In genomic region chr1:152535774-152536173, GRCh38 we compare ENCODE assay signal across 44 cellular contexts. TPM values are rescaled to one million over a fixed set of nuclear protein-coding genes. Genes with fewer than 3 reads are reported as not detected.
"Had no signal": no experiment of that assay in that cellular context is flagged by ENCODE, and none has a peak within 500 bp of the region (broad histone marks: within the 10 kb centered on the region; RNA-seq: fewer than 3 reads in every experiment).

No MANE protein-coding gene starts in this region.

- H3K9me3 Mint-ChIP-seq: activated naive CD4-positive, alpha-beta T cell treated with anti-CD3 and anti-CD28 coated beads for 36 hours; activated naive CD4-positive, alpha-beta T cell treated with anti-CD3 and anti-CD28 coated beads, Interleukin-2, amount 10 ng/mL, durations not matched to agents 7 days and 5 days; activated naive CD4-positive, alpha-beta T cell treated with anti-CD3 and anti-CD28 coated beads, Interleukin-2, amount 50 U/mL, for 24 hours; activated naive CD4-positive, alpha-beta T cell treated with anti-CD3 and anti-CD28 coated beads, Interleukin-2, amount 50 U/mL, for 72 hours; activated naive CD8-positive, alpha-beta T cell treated with anti-CD3 and anti-CD28 coated beads, Interleukin-2, amount 10 ng/mL, durations not matched to agents 7 days and 5 days; activated naive CD8-positive, alpha-beta T cell treated with anti-CD3 and anti-CD28 coated beads, Interleukin-2, amount 50 U/mL, for 24 hours; activated T-cell treated with anti-CD3 and anti-CD28 coated beads, Interleukin-2, amount 50 U/mL, for 24 hours; activated T-cell treated with anti-CD3 and anti-CD28 coated beads, Interleukin-2, amount 50 U/mL, for 4 hours; activated T-cell treated with anti-CD3 and anti-CD28 coated beads, Interleukin-2, amount 50 U/mL, for 72 hours; activated T-helper 1 cell treated with anti-CD3 and anti-CD28 coated beads, Interleukin-12 subunit alpha, Interleukin-12 subunit beta, Interleukin-2, Interleukin-4 antibody, amounts not matched to agents 30 ng/mL and 10 ng/mL and 1 ng/mL, durations not matched to agents 14 hours and 24 hours and 36 hours; activated T-helper 17 cell treated with anti-CD3 and anti-CD28 coated beads, Interleukin-2, amount 50 U/mL, for 72 hours; activated T-helper 2 cell treated with anti-CD3 and anti-CD28 coated beads, Interferon-gamma antibody, Interleukin-2, Interleukin-4, amounts not matched to agents 10 μg/mL and 5 μg/mL and 100 μg/mL, durations not matched to agents 14 hours and 24 hours and 36 hours; central memory CD8-positive, alpha-beta T cell had no signal

- DNase-seq: activated effector memory CD4-positive, alpha-beta T cell treated with anti-CD3 and anti-CD28 coated beads, Interleukin-2, amount 50 U/mL, for 16 hours; activated effector memory CD4-positive, alpha-beta T cell treated with Interleukin-2 at 50 U/mL for 16 hours; activated gamma-delta T cell; activated gamma-delta T cell treated with Interleukin-2 at 50 U/mL for 16 hours; activated naive CD4-positive, alpha-beta T cell; activated naive CD4-positive, alpha-beta T cell treated with anti-CD3 and anti-CD28 coated beads for 36 hours; activated naive CD4-positive, alpha-beta T cell treated with anti-CD3 and anti-CD28 coated beads, Interleukin-2, amount 10 ng/mL, durations not matched to agents 7 days and 5 days; activated naive CD4-positive, alpha-beta T cell treated with anti-CD3 and anti-CD28 coated beads, Interleukin-2, amount 50 U/mL, for 16 hours; activated naive CD4-positive, alpha-beta T cell treated with Interleukin-2 at 50 U/mL for 16 hours; activated naive CD8-positive, alpha-beta T cell treated with anti-CD3 and anti-CD28 coated beads for 36 hours; activated naive CD8-positive, alpha-beta T cell treated with anti-CD3 and anti-CD28 coated beads, Interleukin-2, amount 10 ng/mL, durations not matched to agents 7 days and 5 days; activated naive CD8-positive, alpha-beta T cell treated with anti-CD3 and anti-CD28 coated beads, Interleukin-2, amount 50 U/mL, for 24 hours; activated T-cell treated with anti-CD3 and anti-CD28 coated beads, Interleukin-2, amount 50 U/mL, for 1 hour; activated T-cell treated with anti-CD3 and anti-CD28 coated beads, Interleukin-2, amount 50 U/mL, for 24 hours; activated T-cell treated with anti-CD3 and anti-CD28 coated beads, Interleukin-2, amount 50 U/mL, for 4 hours; activated T-cell treated with anti-CD3 and anti-CD28 coated beads, Interleukin-2, amount 50 U/mL, for 48 hours; activated T-cell treated with anti-CD3 and anti-CD28 coated beads, Interleukin-2, amount 50 U/mL, for 72 hours; adrenal gland; amniotic stem cell; amygdala; anterior cingulate cortex; aorta; body of pancreas; brain microvascular endothelial cell; caudate nucleus; central memory CD4-positive, alpha-beta T cell; cerebellar nuclear complex had no signal

- H3K27ac ChIP-seq: adrenal gland, ascending aorta, body of pancreas, brain microvascular endothelial cell, breast epithelium, cardiac muscle cell had no signal

- H3K4me3 Mint-ChIP-seq: activated naive CD4-positive, alpha-beta T cell treated with anti-CD3 and anti-CD28 coated beads for 36 hours; activated naive CD4-positive, alpha-beta T cell treated with anti-CD3 and anti-CD28 coated beads, Interleukin-2, amount 10 ng/mL, durations not matched to agents 7 days and 5 days; activated naive CD4-positive, alpha-beta T cell treated with anti-CD3 and anti-CD28 coated beads, Interleukin-2, amount 50 U/mL, for 24 hours; activated naive CD8-positive, alpha-beta T cell; activated naive CD8-positive, alpha-beta T cell treated with anti-CD3 and anti-CD28 coated beads for 36 hours; activated naive CD8-positive, alpha-beta T cell treated with anti-CD3 and anti-CD28 coated beads, Interleukin-2, amount 10 ng/mL, durations not matched to agents 7 days and 5 days; activated naive CD8-positive, alpha-beta T cell treated with anti-CD3 and anti-CD28 coated beads, Interleukin-2, amount 50 U/mL, for 24 hours; activated T-cell treated with anti-CD3 and anti-CD28 coated beads, Interleukin-2, amount 50 U/mL, for 24 hours; activated T-cell treated with anti-CD3 and anti-CD28 coated beads, Interleukin-2, amount 50 U/mL, for 4 hours; activated T-cell treated with anti-CD3 and anti-CD28 coated beads, Interleukin-2, amount 50 U/mL, for 72 hours; activated T-helper 1 cell treated with anti-CD3 and anti-CD28 coated beads, Interleukin-12 subunit alpha, Interleukin-12 subunit beta, Interleukin-2, Interleukin-4 antibody, amounts not matched to agents 30 ng/mL and 10 ng/mL and 1 ng/mL, durations not matched to agents 14 hours and 24 hours and 36 hours; activated T-helper 17 cell treated with anti-CD3 and anti-CD28 coated beads, Interleukin-2, amount 50 U/mL, for 72 hours; brain; central memory CD8-positive, alpha-beta T cell had no signal

- H3K27ac Mint-ChIP-seq: activated naive CD4-positive, alpha-beta T cell treated with anti-CD3 and anti-CD28 coated beads for 36 hours; activated naive CD4-positive, alpha-beta T cell treated with anti-CD3 and anti-CD28 coated beads, Interleukin-2, amount 10 ng/mL, durations not matched to agents 7 days and 5 days; activated naive CD4-positive, alpha-beta T cell treated with anti-CD3 and anti-CD28 coated beads, Interleukin-2, amount 50 U/mL, for 24 hours; activated naive CD4-positive, alpha-beta T cell treated with anti-CD3 and anti-CD28 coated beads, Interleukin-2, amount 50 U/mL, for 72 hours; activated naive CD8-positive, alpha-beta T cell; activated naive CD8-positive, alpha-beta T cell treated with anti-CD3 and anti-CD28 coated beads for 36 hours; activated naive CD8-positive, alpha-beta T cell treated with anti-CD3 and anti-CD28 coated beads, Interleukin-2, amount 10 ng/mL, durations not matched to agents 7 days and 5 days; activated naive CD8-positive, alpha-beta T cell treated with anti-CD3 and anti-CD28 coated beads, Interleukin-2, amount 50 U/mL, for 24 hours; activated T-cell treated with anti-CD3 and anti-CD28 coated beads, Interleukin-2, amount 50 U/mL, for 24 hours; activated T-cell treated with anti-CD3 and anti-CD28 coated beads, Interleukin-2, amount 50 U/mL, for 72 hours; activated T-helper 1 cell treated with anti-CD3 and anti-CD28 coated beads, Interleukin-12 subunit alpha, Interleukin-12 subunit beta, Interleukin-2, Interleukin-4 antibody, amounts not matched to agents 30 ng/mL and 10 ng/mL and 1 ng/mL, durations not matched to agents 14 hours and 24 hours and 36 hours; activated T-helper 17 cell treated with anti-CD3 and anti-CD28 coated beads, Interleukin-2, amount 50 U/mL, for 72 hours; activated T-helper 2 cell treated with anti-CD3 and anti-CD28 coated beads, Interferon-gamma antibody, Interleukin-2, Interleukin-4, amounts not matched to agents 10 μg/mL and 5 μg/mL and 100 μg/mL, durations not matched to agents 14 hours and 24 hours and 36 hours; brain had no signal

- H3K36me3 ChIP-seq: adrenal gland, ascending aorta, brain microvascular endothelial cell, breast epithelium, cardiac muscle cell had no signal

- FAIRE-seq: astrocyte, bronchial epithelial cell had no signal

- H3K36me3 Mint-ChIP-seq: activated naive CD4-positive, alpha-beta T cell treated with anti-CD3 and anti-CD28 coated beads, Interleukin-2, amount 10 ng/mL, durations not matched to agents 7 days and 5 days; activated naive CD4-positive, alpha-beta T cell treated with anti-CD3 and anti-CD28 coated beads, Interleukin-2, amount 50 U/mL, for 24 hours; activated naive CD4-positive, alpha-beta T cell treated with anti-CD3 and anti-CD28 coated beads, Interleukin-2, amount 50 U/mL, for 72 hours; activated naive CD8-positive, alpha-beta T cell; activated naive CD8-positive, alpha-beta T cell treated with anti-CD3 and anti-CD28 coated beads, Interleukin-2, amount 10 ng/mL, durations not matched to agents 7 days and 5 days; brain had no signal

- H3K27me3 ChIP-seq: ascending aorta, body of pancreas, brain microvascular endothelial cell, breast epithelium, cardiac muscle cell had no signal

- H3K4me1 ChIP-seq: adrenal gland, ascending aorta, body of pancreas, breast epithelium had no signal

- H3K4me3 ChIP-seq: adrenal gland, ascending aorta, body of pancreas, breast epithelium, cardiac muscle cell had no signal

- H3K9me3 ChIP-seq: adrenal gland, ascending aorta, body of pancreas, breast epithelium had no signal

- H3K4me1 Mint-ChIP-seq: activated naive CD4-positive, alpha-beta T cell treated with anti-CD3 and anti-CD28 coated beads, Interleukin-2, amount 10 ng/mL, durations not matched to agents 7 days and 5 days; activated naive CD4-positive, alpha-beta T cell treated with anti-CD3 and anti-CD28 coated beads, Interleukin-2, amount 50 U/mL, for 24 hours; activated naive CD8-positive, alpha-beta T cell treated with anti-CD3 and anti-CD28 coated beads for 36 hours; activated naive CD8-positive, alpha-beta T cell treated with anti-CD3 and anti-CD28 coated beads, Interleukin-2, amount 10 ng/mL, durations not matched to agents 7 days and 5 days; activated naive CD8-positive, alpha-beta T cell treated with anti-CD3 and anti-CD28 coated beads, Interleukin-2, amount 50 U/mL, for 24 hours; activated T-helper 17 cell treated with anti-CD3 and anti-CD28 coated beads, Interleukin-2, amount 50 U/mL, for 72 hours; brain; central memory CD8-positive, alpha-beta T cell had no signal

- ATAC-seq: activated naive CD4-positive, alpha-beta T cell treated with anti-CD3 and anti-CD28 coated beads, Interleukin-2, amount 50 U/mL, for 72 hours; activated naive CD8-positive, alpha-beta T cell treated with anti-CD3 and anti-CD28 coated beads, Interleukin-2, amount 50 U/mL, for 24 hours; activated T-cell treated with anti-CD3 and anti-CD28 coated beads, Interleukin-2, amount 50 U/mL, for 4 hours; activated T-cell treated with anti-CD3 and anti-CD28 coated beads, Interleukin-2, amount 50 U/mL, for 72 hours; activated T-helper 17 cell treated with anti-CD3 and anti-CD28 coated beads, Interleukin-2, amount 50 U/mL, for 72 hours; body of pancreas had no signal

RNA-seq across cellular contexts. Expression of gene CRCT1, which starts 21.5 kb away (rescaled TPM):
- total RNA-seq: activated naive CD4-positive, alpha-beta T cell treated with anti-CD3 and anti-CD28 coated beads for 36 hours; activated naive CD4-positive, alpha-beta T cell treated with anti-CD3 and anti-CD28 coated beads, Interleukin-2, amount 50 U/mL, for 72 hours; activated naive CD8-positive, alpha-beta T cell treated with anti-CD3 and anti-CD28 coated beads for 36 hours; activated naive CD8-positive, alpha-beta T cell treated with anti-CD3 and anti-CD28 coated beads, Interleukin-2, amount 10 ng/mL, durations not matched to agents 7 days and 5 days; activated T-cell treated with anti-CD3 and anti-CD28 coated beads, Interleukin-2, amount 50 U/mL, for 4 hours; activated T-cell treated with anti-CD3 and anti-CD28 coated beads, Interleukin-2, amount 50 U/mL, for 72 hours; activated T-helper 1 cell treated with anti-CD3 and anti-CD28 coated beads, Interleukin-12 subunit alpha, Interleukin-12 subunit beta, Interleukin-2, Interleukin-4 antibody, amounts not matched to agents 30 ng/mL and 10 ng/mL and 1 ng/mL, durations not matched to agents 14 hours and 24 hours and 36 hours; activated T-helper 17 cell treated with anti-CD3 and anti-CD28 coated beads, Interleukin-2, amount 50 U/mL, for 72 hours; activated T-helper 2 cell treated with anti-CD3 and anti-CD28 coated beads, Interferon-gamma antibody, Interleukin-2, Interleukin-4, amounts not matched to agents 10 μg/mL and 5 μg/mL and 100 μg/mL, durations not matched to agents 14 hours and 24 hours and 36 hours; adrenal gland; aorta; ascending aorta; astrocyte; body of pancreas; breast epithelium; cardiac muscle cell; cardiac septum; cerebellum; chondrocyte had no signal
- polyA plus RNA-seq: adrenal gland, cardiac muscle cell had no signal

RNA-seq across cellular contexts. Expression of gene LCE5A, which starts 25.2 kb away (rescaled TPM):
- total RNA-seq: activated naive CD4-positive, alpha-beta T cell treated with anti-CD3 and anti-CD28 coated beads for 36 hours; activated naive CD4-positive, alpha-beta T cell treated with anti-CD3 and anti-CD28 coated beads, Interleukin-2, amount 50 U/mL, for 72 hours; activated naive CD8-positive, alpha-beta T cell treated with anti-CD3 and anti-CD28 coated beads for 36 hours; activated naive CD8-positive, alpha-beta T cell treated with anti-CD3 and anti-CD28 coated beads, Interleukin-2, amount 10 ng/mL, durations not matched to agents 7 days and 5 days; activated T-cell treated with anti-CD3 and anti-CD28 coated beads, Interleukin-2, amount 50 U/mL, for 4 hours; activated T-cell treated with anti-CD3 and anti-CD28 coated beads, Interleukin-2, amount 50 U/mL, for 72 hours; activated T-helper 1 cell treated with anti-CD3 and anti-CD28 coated beads, Interleukin-12 subunit alpha, Interleukin-12 subunit beta, Interleukin-2, Interleukin-4 antibody, amounts not matched to agents 30 ng/mL and 10 ng/mL and 1 ng/mL, durations not matched to agents 14 hours and 24 hours and 36 hours; activated T-helper 17 cell treated with anti-CD3 and anti-CD28 coated beads, Interleukin-2, amount 50 U/mL, for 72 hours; activated T-helper 2 cell treated with anti-CD3 and anti-CD28 coated beads, Interferon-gamma antibody, Interleukin-2, Interleukin-4, amounts not matched to agents 10 μg/mL and 5 μg/mL and 100 μg/mL, durations not matched to agents 14 hours and 24 hours and 36 hours; adrenal gland; aorta; ascending aorta; astrocyte; body of pancreas; breast epithelium; bronchial epithelial cell; cardiac muscle cell; cardiac septum; cerebellum; chondrocyte had no signal
- polyA plus RNA-seq: adipose tissue, adrenal gland, cardiac muscle cell had no signal

RNA-seq across cellular contexts. Expression of gene LCE3E, which starts 30.8 kb away (rescaled TPM):
- total RNA-seq: activated naive CD4-positive, alpha-beta T cell treated with anti-CD3 and anti-CD28 coated beads for 36 hours; activated naive CD4-positive, alpha-beta T cell treated with anti-CD3 and anti-CD28 coated beads, Interleukin-2, amount 50 U/mL, for 72 hours; activated naive CD8-positive, alpha-beta T cell treated with anti-CD3 and anti-CD28 coated beads for 36 hours; activated naive CD8-positive, alpha-beta T cell treated with anti-CD3 and anti-CD28 coated beads, Interleukin-2, amount 10 ng/mL, durations not matched to agents 7 days and 5 days; activated T-cell treated with anti-CD3 and anti-CD28 coated beads, Interleukin-2, amount 50 U/mL, for 4 hours; activated T-cell treated with anti-CD3 and anti-CD28 coated beads, Interleukin-2, amount 50 U/mL, for 72 hours; activated T-helper 1 cell treated with anti-CD3 and anti-CD28 coated beads, Interleukin-12 subunit alpha, Interleukin-12 subunit beta, Interleukin-2, Interleukin-4 antibody, amounts not matched to agents 30 ng/mL and 10 ng/mL and 1 ng/mL, durations not matched to agents 14 hours and 24 hours and 36 hours; activated T-helper 17 cell treated with anti-CD3 and anti-CD28 coated beads, Interleukin-2, amount 50 U/mL, for 72 hours; activated T-helper 2 cell treated with anti-CD3 and anti-CD28 coated beads, Interferon-gamma antibody, Interleukin-2, Interleukin-4, amounts not matched to agents 10 μg/mL and 5 μg/mL and 100 μg/mL, durations not matched to agents 14 hours and 24 hours and 36 hours; adrenal gland; aorta; ascending aorta; astrocyte; body of pancreas; breast epithelium; bronchial epithelial cell; cardiac muscle cell; cardiac septum; cerebellum; chondrocyte had no signal
- polyA plus RNA-seq: adipose tissue, adrenal gland, aorta, cardiac muscle cell had no signal

RNA-seq across cellular contexts. Expression of gene LCE3D, which starts 44.5 kb away (rescaled TPM):
- total RNA-seq: activated naive CD4-positive, alpha-beta T cell treated with anti-CD3 and anti-CD28 coated beads for 36 hours; activated naive CD4-positive, alpha-beta T cell treated with anti-CD3 and anti-CD28 coated beads, Interleukin-2, amount 50 U/mL, for 72 hours; activated naive CD8-positive, alpha-beta T cell treated with anti-CD3 and anti-CD28 coated beads for 36 hours; activated naive CD8-positive, alpha-beta T cell treated with anti-CD3 and anti-CD28 coated beads, Interleukin-2, amount 10 ng/mL, durations not matched to agents 7 days and 5 days; activated T-cell treated with anti-CD3 and anti-CD28 coated beads, Interleukin-2, amount 50 U/mL, for 4 hours; activated T-cell treated with anti-CD3 and anti-CD28 coated beads, Interleukin-2, amount 50 U/mL, for 72 hours; activated T-helper 1 cell treated with anti-CD3 and anti-CD28 coated beads, Interleukin-12 subunit alpha, Interleukin-12 subunit beta, Interleukin-2, Interleukin-4 antibody, amounts not matched to agents 30 ng/mL and 10 ng/mL and 1 ng/mL, durations not matched to agents 14 hours and 24 hours and 36 hours; activated T-helper 17 cell treated with anti-CD3 and anti-CD28 coated beads, Interleukin-2, amount 50 U/mL, for 72 hours; activated T-helper 2 cell treated with anti-CD3 and anti-CD28 coated beads, Interferon-gamma antibody, Interleukin-2, Interleukin-4, amounts not matched to agents 10 μg/mL and 5 μg/mL and 100 μg/mL, durations not matched to agents 14 hours and 24 hours and 36 hours; adrenal gland; aorta; ascending aorta; astrocyte; body of pancreas; breast epithelium; cardiac muscle cell; cardiac septum; cerebellum; chondrocyte had no signal
- polyA plus RNA-seq: adipose tissue, adrenal gland, aorta, cardiac muscle cell had no signal
